ENCODE assay signal across 23 cellular contexts in the genomic region with DNA sequence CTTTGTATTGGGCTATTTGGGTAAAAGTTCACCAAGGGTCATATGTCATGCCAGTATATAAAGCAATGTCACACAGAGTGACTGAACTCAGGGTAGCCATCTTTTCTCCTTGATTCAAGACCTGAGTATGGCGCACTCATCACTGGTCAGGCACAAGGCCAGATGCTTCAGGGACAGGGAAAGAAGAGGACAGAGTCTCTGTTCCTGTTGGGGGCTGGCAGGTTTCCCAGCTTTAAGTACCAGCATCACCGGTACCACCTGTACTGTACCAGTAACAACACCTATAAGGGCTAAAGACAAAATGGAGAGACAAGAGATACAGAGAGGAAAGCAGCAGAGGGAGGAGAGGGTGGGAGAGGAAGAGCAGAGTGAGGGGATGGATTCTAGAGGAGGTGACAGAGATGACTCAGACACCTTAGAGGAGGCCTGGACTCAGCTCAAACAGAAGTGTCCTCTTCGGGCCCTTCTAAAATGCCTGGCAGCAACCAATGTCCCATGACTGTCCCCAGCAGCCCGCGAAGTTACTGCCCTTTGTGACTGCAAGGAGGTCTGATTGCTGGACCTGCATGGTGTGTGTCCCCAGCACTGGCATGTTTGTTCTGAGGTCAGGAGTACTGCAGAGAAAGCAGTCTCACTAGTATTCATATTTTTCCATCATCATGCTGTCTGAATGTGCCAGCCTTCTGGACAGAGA.
DNase-seq lines count a peak whose midpoint lies in the region; ATAC-seq and TF ChIP-seq lines count a peak whose summit lies in the region.
"Had no signal": no experiment of that assay in that cellular context is flagged by ENCODE, and none has a peak within 500 bp of the region (broad histone marks: within the 10 kb centered on the region; RNA-seq: fewer than 3 reads in every experiment).

No MANE protein-coding gene starts in this region.

- H3K27ac Mint-ChIP-seq in WTC11 (peak overlapping the region; percentile 80), mesothelial cell of epicardium (peak overlapping the region; percentile 74)
- H3K27ac Mint-ChIP-seq: activated CD4-positive, alpha-beta memory T cell treated with anti-CD3 and anti-CD28 coated beads for 36 hours; CD8-positive, alpha-beta T cell; memory B cell; stimulated activated naive B cell treated with anti-CD40 and anti-IgM and Interleukin-4, amounts not matched to agents 10 μg/mL and 1 μg/mL and 100 μg/mL, for 72 hours had no signal

- H3K36me3 Mint-ChIP-seq in WTC11: peaks cover 4% of the 10 kb centered on the region
- H3K36me3 Mint-ChIP-seq in mesothelial cell of epicardium: no peaks in the 10 kb centered on the region
- H3K36me3 Mint-ChIP-seq: activated CD4-positive, alpha-beta memory T cell treated with anti-CD3 and anti-CD28 coated beads for 36 hours; CD8-positive, alpha-beta T cell; memory B cell; stimulated activated naive B cell treated with anti-CD40 and anti-IgM and Interleukin-4, amounts not matched to agents 10 μg/mL and 1 μg/mL and 100 μg/mL, for 72 hours had no signal

- DNase-seq in G401 (ENCODE audit: low spot score): peak; percentile 6
- DNase-seq in NCI-H1092 (lab: John Stamatoyannopoulos, UW): peak; percentile 26
- no peak for DNase-seq in WTC11 (ENCODE audit: low spot score)
- no peak for DNase-seq in mesothelial cell of epicardium (ENCODE audit: low spot score in 2 of 2, unreplicated experiment in 2 of 2)
- no peak for DNase-seq in NCI-H1694 (lab: John Stamatoyannopoulos, UW)
- no peak for DNase-seq in NCI-H2196 (lab: John Stamatoyannopoulos, UW; ENCODE audit: unreplicated experiment)
- DNase-seq in activated naive CD4-positive, alpha-beta T cell treated with anti-CD3 and anti-CD28 coated beads, Interleukin-2, amount 50 U/mL, for 16 hours: no peak
- DNase-seq: activated CD4-positive, alpha-beta memory T cell treated with anti-CD3 and anti-CD28 coated beads for 36 hours; activated CD4-positive, CD25-positive, alpha-beta regulatory T cell treated with anti-CD3 and anti-CD28 coated beads, Interleukin-2, amount 50 U/mL, for 72 hours; activated naive CD4-positive, alpha-beta T cell; CD8-positive, alpha-beta T cell; DMS 273 treated with DMSO at 0.1 percent for 48 hours; GM23248; hippocampal formation; NCI-H1417 treated with DMSO at 0.1 percent for 48 hours; NCI-H510A; PC-9; small intestine; stimulated activated naive B cell treated with anti-CD40 and anti-IgM and Interleukin-4, amounts not matched to agents 10 μg/mL and 1 μg/mL and 100 μg/mL, for 72 hours; T-helper 2 cell had no signal

- H3K4me1 Mint-ChIP-seq in WTC11: peaks cover 41% of the 10 kb centered on the region
- peaks cover 32% of the 10 kb centered on the region for H3K4me1 Mint-ChIP-seq in mesothelial cell of epicardium
- H3K4me1 Mint-ChIP-seq: memory B cell had no signal

- H3K9me3 Mint-ChIP-seq in WTC11 (peaks cover 4% of the 10 kb centered on the region; the same call in 1 of the 2 replicates), mesothelial cell of epicardium (no peaks in the 10 kb centered on the region)
- H3K9me3 Mint-ChIP-seq: activated CD4-positive, alpha-beta memory T cell treated with anti-CD3 and anti-CD28 coated beads for 36 hours; CD8-positive, alpha-beta T cell; memory B cell; stimulated activated naive B cell treated with anti-CD40 and anti-IgM and Interleukin-4, amounts not matched to agents 10 μg/mL and 1 μg/mL and 100 μg/mL, for 72 hours had no signal

- POLR2A ChIA-PET in WTC11 (lab: Charles Lee): interaction anchor here (0.6 kb wide), 1 partner anchor 519 kb away, joined by 7 read pairs; no protein-coding TSS in a partner anchor

- ATAC-seq in WTC11: no peak
- ATAC-seq: CD8-positive, alpha-beta T cell; gastroesophageal sphincter; left lobe of liver; stimulated activated naive B cell treated with anti-CD40 and anti-IgM and Interleukin-4, amounts not matched to agents 10 μg/mL and 1 μg/mL and 100 μg/mL, for 72 hours had no signal

- in situ Hi-C loops in G401 (cut with HindIII; ENCODE audit: low sequenced_read_pairs): no loop called here

- CTCF ChIA-PET in WTC11 (lab: Charles Lee): interaction anchor here (0.6 to 3.7 kb wide), 4 partner anchors 11 to 175 kb away, joined by 3 to 24 read pairs (median 4); no protein-coding TSS in a partner anchor

- TF ChIP-seq CTCF in WTC11 (IDR thresholded peaks at IDR 0.05): no peak
- no peak for TF ChIP-seq CTCF in mesothelial cell of epicardium (IDR thresholded peaks at IDR 0.05; ENCODE audit: unreplicated experiment)

- H3K4me3 Mint-ChIP-seq in WTC11 (no peak overlapping the region), mesothelial cell of epicardium (no peak overlapping the region)
- H3K4me3 Mint-ChIP-seq: activated CD4-positive, alpha-beta memory T cell treated with anti-CD3 and anti-CD28 coated beads for 36 hours; CD8-positive, alpha-beta T cell; memory B cell; stimulated activated naive B cell treated with anti-CD40 and anti-IgM and Interleukin-4, amounts not matched to agents 10 μg/mL and 1 μg/mL and 100 μg/mL, for 72 hours had no signal

- H3K27me3 Mint-ChIP-seq in WTC11 (ENCODE audit: low read depth) (peaks cover 15% of the 10 kb centered on the region; the same call in 1 of the 2 replicates), mesothelial cell of epicardium (ENCODE audit: low read depth) (no peaks in the 10 kb centered on the region)
- H3K27me3 Mint-ChIP-seq: activated CD4-positive, alpha-beta memory T cell treated with anti-CD3 and anti-CD28 coated beads for 36 hours; memory B cell; stimulated activated naive B cell treated with anti-CD40 and anti-IgM and Interleukin-4, amounts not matched to agents 10 μg/mL and 1 μg/mL and 100 μg/mL, for 72 hours had no signal

TF ChIP-seq in WTC11, 78 proteins besides CTCF, POLR2A, EP300 and RAD21:
- no peak for TF ChIP-seq IRF1 (CRISPR knock-in tag; IDR thresholded peaks at IDR 0.05)
- no peak for TF ChIP-seq MXD4 (CRISPR knock-in tag; IDR thresholded peaks at IDR 0.05; ENCODE audit: borderline replicate concordance)
- TF ChIP-seq AR (CRISPR knock-in tag; IDR thresholded peaks at IDR 0.05): no peak
- TF ChIP-seq NR2C2 (CRISPR knock-in tag; IDR thresholded peaks at IDR 0.05): no peak
- no peak for TF ChIP-seq EMX1 (CRISPR knock-in tag; IDR thresholded peaks at IDR 0.05)
- TF ChIP-seq, protein P1, sequence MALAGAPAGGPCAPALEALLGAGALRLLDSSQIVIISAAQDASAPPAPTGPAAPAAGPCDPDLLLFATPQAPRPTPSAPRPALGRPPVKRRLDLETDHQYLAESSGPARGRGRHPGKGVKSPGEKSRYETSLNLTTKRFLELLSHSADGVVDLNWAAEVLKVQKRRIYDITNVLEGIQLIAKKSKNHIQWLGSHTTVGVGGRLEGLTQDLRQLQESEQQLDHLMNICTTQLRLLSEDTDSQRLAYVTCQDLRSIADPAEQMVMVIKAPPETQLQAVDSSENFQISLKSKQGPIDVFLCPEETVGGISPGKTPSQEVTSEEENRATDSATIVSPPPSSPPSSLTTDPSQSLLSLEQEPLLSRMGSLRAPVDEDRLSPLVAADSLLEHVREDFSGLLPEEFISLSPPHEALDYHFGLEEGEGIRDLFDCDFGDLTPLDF (CRISPR knock-in tag; IDR thresholded peaks at IDR 0.05): no peak
TF ChIP-seq in WTC11: peak in this region for 0.

Comparison
In these comparisons a context has a peak if more than half of its experiments do, and no peak if none do; other contexts are left out.
1. DNase-seq: peak in G401 (single experiment) and NCI-H1092 (single experiment); none in WTC11 (single experiment), mesothelial cell of epicardium (0 of 2), NCI-H1694 (single experiment), NCI-H2196 (single experiment) and activated naive CD4-positive, alpha-beta T cell treated with anti-CD3 and anti-CD28 coated beads, Interleukin-2, amount 50 U/mL, for 16 hours (single experiment).